In the genomic region with DNA sequence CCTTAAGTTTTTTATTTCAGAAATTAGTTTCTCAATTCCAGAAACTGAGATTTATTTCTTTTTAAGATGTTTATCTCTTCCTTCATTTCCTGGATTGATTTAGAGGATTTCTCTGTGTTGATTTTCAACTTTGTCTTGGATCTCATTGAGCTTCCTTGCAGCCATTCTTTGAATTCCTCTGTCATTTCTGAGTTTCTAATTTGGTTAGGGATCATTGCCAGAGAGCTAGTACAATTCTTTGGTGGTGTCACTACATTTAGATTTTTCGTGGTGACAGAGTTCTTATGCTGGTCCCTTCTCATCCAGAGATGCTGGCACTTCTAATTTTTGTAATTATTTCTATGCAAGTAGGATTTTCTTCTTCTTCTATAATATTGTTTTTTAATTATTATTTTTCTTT, we compare ENCODE assay signal across 23 cellular contexts.
"Had no signal": no experiment of that assay in that cellular context is flagged by ENCODE, and none has a peak within 500 bp of the region (broad histone marks: within the 10 kb centered on the region; RNA-seq: fewer than 3 reads in every experiment).

No MANE protein-coding gene starts in this region.

- H3K27ac Mint-ChIP-seq: activated naive CD8-positive, alpha-beta T cell; endodermal cell; naive thymus-derived CD4-positive, alpha-beta T cell; T-cell had no signal

- H3K27me3 Mint-ChIP-seq: activated naive CD8-positive, alpha-beta T cell; naive thymus-derived CD4-positive, alpha-beta T cell; T-cell had no signal

- H3K4me3 ChIP-seq: adrenal gland, gastrocnemius medialis, pancreas, right atrium auricular region, suprapubic skin, tibial artery, upper lobe of right lung had no signal

- H3K36me3 ChIP-seq: adrenal gland, brain microvascular endothelial cell, gastrocnemius medialis, pancreas, right atrium auricular region, suprapubic skin, upper lobe of right lung had no signal

- H3K4me3 Mint-ChIP-seq: activated naive CD8-positive, alpha-beta T cell; endodermal cell; naive thymus-derived CD4-positive, alpha-beta T cell; T-cell had no signal

- H3K36me3 Mint-ChIP-seq: activated naive CD8-positive, alpha-beta T cell; naive thymus-derived CD4-positive, alpha-beta T cell; T-cell had no signal

- H3K27ac ChIP-seq: adrenal gland, brain microvascular endothelial cell, gastrocnemius medialis, pancreas, right atrium auricular region, suprapubic skin, tibial artery, upper lobe of right lung had no signal

- ATAC-seq: esophagus mucosa; gastrocnemius medialis; left ventricle myocardium superior; naive thymus-derived CD4-positive, alpha-beta T cell; pancreas; T-cell had no signal

- H3K4me1 ChIP-seq: adrenal gland, gastrocnemius medialis, pancreas, right atrium auricular region, suprapubic skin, upper lobe of right lung had no signal

- H3K27me3 ChIP-seq: adrenal gland, brain microvascular endothelial cell, gastrocnemius medialis, pancreas, right atrium auricular region, suprapubic skin, tibial artery, upper lobe of right lung had no signal

- DNase-seq: activated CD4-positive, alpha-beta T cell treated with anti-CD3 and anti-CD28 coated beads for 4 hours; activated CD4-positive, alpha-beta T cell treated with anti-CD3 and anti-CD28 coated beads, Interleukin-2, amount 50 U/mL, for 4 hours; activated CD8-positive, alpha-beta memory T cell treated with anti-CD3 and anti-CD28 coated beads for 24 hours; activated effector memory CD4-positive, alpha-beta T cell treated with Interleukin-2 at 50 U/mL for 16 hours; activated naive CD4-positive, alpha-beta T cell treated with Interleukin-2 at 50 U/mL for 16 hours; adrenal gland; aorta; brain microvascular endothelial cell; gastrocnemius medialis; glutamatergic neuron; left ventricle myocardium superior; naive thymus-derived CD4-positive, alpha-beta T cell; stimulated activated CD4-positive, alpha-beta T cell treated with anti-CD3 and anti-CD28 coated beads, Interleukin-15, amount 100 ng/mL, for 24 hours; stimulated activated naive CD4-positive, alpha-beta T cell; T-cell; tibial artery; upper lobe of right lung had no signal

- H3K4me1 Mint-ChIP-seq: naive thymus-derived CD4-positive, alpha-beta T cell; T-cell had no signal
